Comparison of ENCODE assay signal across 15 cellular contexts in genomic region chr10:6216916-6217315, GRCh38. TPM values are rescaled to one million over a fixed set of nuclear protein-coding genes. Genes with fewer than 3 reads are reported as not detected.
DNase-seq lines count a peak whose midpoint lies in the region; ATAC-seq and TF ChIP-seq lines count a peak whose summit lies in the region.
"Had no signal": no experiment of that assay in that cellular context is flagged by ENCODE, and none has a peak within 500 bp of the region (broad histone marks: within the 10 kb centered on the region; RNA-seq: fewer than 3 reads in every experiment).

No MANE protein-coding gene starts in this region.

- TF ChIP-seq CTCF in HEK293 (tag by site-specific recombination; IDR thresholded peaks at IDR 0.05), result no peak
- no peak for TF ChIP-seq CTCF in nephron progenitor cell (IDR thresholded peaks at IDR 0.05)

- ATAC-seq in activated T-cell treated with anti-CD3 and anti-CD28 coated beads, Interleukin-2, amount 50 U/mL, for 4 hours, result no peak
- no peak for ATAC-seq in stimulated activated effector memory CD8-positive, alpha-beta T cell treated with anti-CD3 and anti-CD28 coated beads, Interleukin-12 subunit alpha, Interleukin-12 subunit beta, amount 100 ng/mL, for 72 hours
- no peak for ATAC-seq in stimulated activated memory B cell treated with anti-CD40 and anti-IgM and Interleukin-4, amounts not matched to agents 10 μg/mL and 1 μg/mL and 100 μg/mL, for 72 hours

- no peaks in the 10 kb centered on the region for H3K9me3 Mint-ChIP-seq in activated T-cell treated with anti-CD3 and anti-CD28 coated beads, Interleukin-2, amount 50 U/mL, for 4 hours
- H3K9me3 Mint-ChIP-seq in stimulated activated effector memory CD8-positive, alpha-beta T cell treated with anti-CD3 and anti-CD28 coated beads, Interleukin-12 subunit alpha, Interleukin-12 subunit beta, amount 100 ng/mL, for 72 hours, result no peaks in the 10 kb centered on the region
- H3K9me3 Mint-ChIP-seq in nephron progenitor cell, result no peaks in the 10 kb centered on the region
- no peaks in the 10 kb centered on the region for H3K9me3 Mint-ChIP-seq in stimulated activated memory B cell treated with anti-CD40 and anti-IgM and Interleukin-4, amounts not matched to agents 10 μg/mL and 1 μg/mL and 100 μg/mL, for 72 hours
- H3K9me3 Mint-ChIP-seq: CD8-positive, alpha-beta memory T cell had no signal

- H3K27ac Mint-ChIP-seq in stimulated activated effector memory CD8-positive, alpha-beta T cell treated with anti-CD3 and anti-CD28 coated beads, Interleukin-12 subunit alpha, Interleukin-12 subunit beta, amount 100 ng/mL, for 72 hours, result peak overlapping the region; percentile 60
- H3K27ac Mint-ChIP-seq in nephron progenitor cell, result no peak overlapping the region
- H3K27ac Mint-ChIP-seq in stimulated activated memory B cell treated with anti-CD40 and anti-IgM and Interleukin-4, amounts not matched to agents 10 μg/mL and 1 μg/mL and 100 μg/mL, for 72 hours, result no peak overlapping the region

- H3K4me1 Mint-ChIP-seq in activated T-cell treated with anti-CD3 and anti-CD28 coated beads, Interleukin-2, amount 50 U/mL, for 4 hours (ENCODE audit: low read depth), result peaks cover 4% of the 10 kb centered on the region
- peaks cover 29% of the 10 kb centered on the region for H3K4me1 Mint-ChIP-seq in stimulated activated effector memory CD8-positive, alpha-beta T cell treated with anti-CD3 and anti-CD28 coated beads, Interleukin-12 subunit alpha, Interleukin-12 subunit beta, amount 100 ng/mL, for 72 hours
- peaks cover 20% of the 10 kb centered on the region for H3K4me1 Mint-ChIP-seq in nephron progenitor cell
- peaks cover 16% of the 10 kb centered on the region for H3K4me1 Mint-ChIP-seq in stimulated activated memory B cell treated with anti-CD40 and anti-IgM and Interleukin-4, amounts not matched to agents 10 μg/mL and 1 μg/mL and 100 μg/mL, for 72 hours

- no peak overlapping the region for H3K4me3 ChIP-seq in HEK293 (ENCODE audit: low read depth, low read length)

- H3K36me3 ChIP-seq in HEK293 (ENCODE audit: control insufficient read depth in 2 of 2, insufficient read depth in 1 of 2, low read length in 2 of 2), result peaks cover 15 to 85% of the 10 kb centered on the region in 2 experiments; a peak in 2 of 3 replicates

- H3K27me3 Mint-ChIP-seq in activated T-cell treated with anti-CD3 and anti-CD28 coated beads, Interleukin-2, amount 50 U/mL, for 4 hours (ENCODE audit: low read depth), result no peaks in the 10 kb centered on the region
- H3K27me3 Mint-ChIP-seq in nephron progenitor cell (ENCODE audit: low read depth, poor library complexity), result peaks cover 6% of the 10 kb centered on the region
- no peaks in the 10 kb centered on the region for H3K27me3 Mint-ChIP-seq in stimulated activated memory B cell treated with anti-CD40 and anti-IgM and Interleukin-4, amounts not matched to agents 10 μg/mL and 1 μg/mL and 100 μg/mL, for 72 hours
- H3K27me3 Mint-ChIP-seq: CD8-positive, alpha-beta memory T cell had no signal

- H3K4me3 Mint-ChIP-seq in activated T-cell treated with anti-CD3 and anti-CD28 coated beads, Interleukin-2, amount 50 U/mL, for 4 hours, result no peak overlapping the region
- H3K4me3 Mint-ChIP-seq in stimulated activated effector memory CD8-positive, alpha-beta T cell treated with anti-CD3 and anti-CD28 coated beads, Interleukin-12 subunit alpha, Interleukin-12 subunit beta, amount 100 ng/mL, for 72 hours, result no peak overlapping the region
- H3K4me3 Mint-ChIP-seq in nephron progenitor cell, result no peak overlapping the region
- no peak overlapping the region for H3K4me3 Mint-ChIP-seq in stimulated activated memory B cell treated with anti-CD40 and anti-IgM and Interleukin-4, amounts not matched to agents 10 μg/mL and 1 μg/mL and 100 μg/mL, for 72 hours
- H3K4me3 Mint-ChIP-seq: CD8-positive, alpha-beta memory T cell had no signal

- no peak overlapping the region for H3K27ac ChIP-seq in HEK293 (ENCODE audit: extremely low read depth, low read depth, low read length)

- H3K36me3 Mint-ChIP-seq in activated T-cell treated with anti-CD3 and anti-CD28 coated beads, Interleukin-2, amount 50 U/mL, for 4 hours (ENCODE audit: insufficient read depth), result peaks cover 52% of the 10 kb centered on the region
- H3K36me3 Mint-ChIP-seq in stimulated activated effector memory CD8-positive, alpha-beta T cell treated with anti-CD3 and anti-CD28 coated beads, Interleukin-12 subunit alpha, Interleukin-12 subunit beta, amount 100 ng/mL, for 72 hours, result peaks cover 100% of the 10 kb centered on the region
- peaks cover 87% of the 10 kb centered on the region for H3K36me3 Mint-ChIP-seq in nephron progenitor cell (ENCODE audit: low read depth)
- H3K36me3 Mint-ChIP-seq in stimulated activated memory B cell treated with anti-CD40 and anti-IgM and Interleukin-4, amounts not matched to agents 10 μg/mL and 1 μg/mL and 100 μg/mL, for 72 hours, result peaks cover 90% of the 10 kb centered on the region

- CTCF ChIA-PET in HEK293 (lab: Yijun Ruan, JAX), result interaction anchor here (0.8 to 1.4 kb wide), 2 partner anchors 14 to 185 kb away, joined by 3 to 4 read pairs; partner anchors contain the start of gene PFKFB3

- POLR2A ChIA-PET in HEK293 (lab: Yijun Ruan, JAX), result interaction anchor here (1.0 kb wide), 1 partner anchor 14 kb away, joined by 4 read pairs; the partner anchor contains the start of gene PFKFB3

- no peaks in the 10 kb centered on the region for H3K9me3 ChIP-seq in HEK293 (ENCODE audit: control insufficient read depth, insufficient read depth, low read depth, low read length)

- no peaks in the 10 kb centered on the region for H3K4me1 ChIP-seq in HEK293 (ENCODE audit: control insufficient read depth, insufficient read depth, low read length)

- DNase-seq in activated T-cell treated with anti-CD3 and anti-CD28 coated beads, Interleukin-2, amount 50 U/mL, for 1 hour, result peak; percentile 20
- no peak for DNase-seq in activated T-cell treated with anti-CD3 and anti-CD28 coated beads, Interleukin-2, amount 50 U/mL, for 4 hours
- peak; percentile 23 for DNase-seq in globus pallidus (ENCODE audit: low spot score)
- no peak for DNase-seq in stimulated activated effector memory CD8-positive, alpha-beta T cell treated with anti-CD3 and anti-CD28 coated beads, Interleukin-12 subunit alpha, Interleukin-12 subunit beta, amount 100 ng/mL, for 72 hours (ENCODE audit: low spot score in 2 of 2)
- DNase-seq in nephron progenitor cell, result no peak
- DNase-seq: ACHN; CD8-positive, alpha-beta memory T cell; KBM-7; NCI-H1048; NCI-H146; NCI-H2081 treated with DMSO at 0.1 percent for 48 hours; NCI-H2227 treated with DMSO at 0.1 percent for 48 hours; NCI-H526 had no signal

TF ChIP-seq in HEK293, 187 proteins besides CTCF, POLR2A, EP300 and RAD21:
- TF ChIP-seq EGR2 (tag by site-specific recombination; IDR thresholded peaks at IDR 0.05; ENCODE audit: low read depth) (peak; percentile 34; the same call in 1 of the 2 replicates), ZNF239 (tag by site-specific recombination; IDR thresholded peaks at IDR 0.05) (no peak)

RNA-seq across cellular contexts. Expression of gene PFKFB3, which starts 14.2 kb away (rescaled TPM):
- total RNA-seq in activated T-cell treated with anti-CD3 and anti-CD28 coated beads, Interleukin-2, amount 50 U/mL, for 4 hours, result 10 to 100 TPM; 60.5 to 77.0 (median 68.8) TPM

Comparison
In these comparisons a context has a peak if more than half of its experiments do, and no peak if none do; other contexts are left out.
1. DNase-seq: peak in activated T-cell treated with anti-CD3 and anti-CD28 coated beads, Interleukin-2, amount 50 U/mL, for 1 hour (single experiment) and globus pallidus (single experiment); none in activated T-cell treated with anti-CD3 and anti-CD28 coated beads, Interleukin-2, amount 50 U/mL, for 4 hours (single experiment), stimulated activated effector memory CD8-positive, alpha-beta T cell treated with anti-CD3 and anti-CD28 coated beads, Interleukin-12 subunit alpha, Interleukin-12 subunit beta, amount 100 ng/mL, for 72 hours (0 of 2) and nephron progenitor cell (single experiment).